In the genomic region with DNA sequence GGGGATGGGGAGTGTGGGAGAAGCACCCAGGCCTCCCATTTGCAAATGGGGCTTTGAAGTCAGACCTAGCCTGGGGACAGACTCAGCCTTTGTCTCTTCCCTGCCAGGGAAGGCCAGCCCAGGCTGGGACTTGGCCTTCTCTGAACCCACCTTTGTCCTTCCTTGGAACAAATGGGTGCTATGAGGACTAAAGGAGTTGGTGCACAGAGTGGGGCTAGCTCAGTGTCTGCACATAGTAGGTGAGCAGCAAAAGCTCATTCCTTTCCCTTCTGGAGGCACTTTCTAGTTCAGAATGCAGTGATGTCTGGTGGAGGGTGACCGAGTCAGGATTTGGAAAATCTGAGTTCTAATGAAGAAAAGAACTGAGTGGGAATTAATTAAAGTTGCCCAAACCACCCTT, we compare ENCODE assay signal across 16 cellular contexts. TPM values are rescaled to one million over a fixed set of nuclear protein-coding genes. Genes with fewer than 3 reads are reported as not detected.
DNase-seq lines count a peak whose midpoint lies in the region; ATAC-seq and TF ChIP-seq lines count a peak whose summit lies in the region.
"Had no signal": no experiment of that assay in that cellular context is flagged by ENCODE, and none has a peak within 500 bp of the region (broad histone marks: within the 10 kb centered on the region; RNA-seq: fewer than 3 reads in every experiment).

No MANE protein-coding gene starts in this region.

- intact Hi-C loops in left ventricle myocardium superior (cut with micrococcal nuclease) (no loop called here), Right ventricle myocardium superior (cut with DNase I) (no loop called here)

- H3K36me3 Mint-ChIP-seq in nephron progenitor cell (ENCODE audit: low read depth): peaks cover 44% of the 10 kb centered on the region
- H3K36me3 Mint-ChIP-seq: CD8-positive, alpha-beta T cell had no signal

- DNase-seq in left ventricle myocardium superior (peak; percentile 0), Right ventricle myocardium superior (no peak), ELF-1 (ENCODE audit: low read depth, low spot score) (peak; percentile 42), nephron progenitor cell (no peak), NCI-H146 treated with DMSO at 0.1 percent for 48 hours (lab: John Stamatoyannopoulos, UW; ENCODE audit: unreplicated experiment) (no peak)
- DNase-seq: AML-193; Caco-2; Calu3; CD4-positive, alpha-beta T cell; CD8-positive, alpha-beta T cell; DMS79 treated with DMSO at 0.1 percent for 48 hours; GDM1 had no signal

- no peaks in the 10 kb centered on the region for H3K27me3 Mint-ChIP-seq in nephron progenitor cell (ENCODE audit: low read depth, poor library complexity)

- H3K4me3 Mint-ChIP-seq in nephron progenitor cell: no peak overlapping the region
- H3K4me3 Mint-ChIP-seq: B cell; CD4-positive, alpha-beta T cell; CD8-positive, alpha-beta T cell had no signal

- no peak for ATAC-seq in left ventricle myocardium superior
- ATAC-seq in Right ventricle myocardium superior (ENCODE audit: poor library complexity): no peak
- ATAC-seq in HG03175 (IDR thresholded peaks at IDR 0.05; ENCODE audit: unreplicated experiment): no peak
- ATAC-seq: A549; CD8-positive, alpha-beta T cell; GM12878 had no signal

- peak overlapping the region; percentile 32 for H3K27ac Mint-ChIP-seq in nephron progenitor cell
- H3K27ac Mint-ChIP-seq: B cell; CD4-positive, alpha-beta T cell; CD8-positive, alpha-beta T cell had no signal

- no peak for TF ChIP-seq CTCF in nephron progenitor cell (IDR thresholded peaks at IDR 0.05)

- H3K4me1 Mint-ChIP-seq in nephron progenitor cell: no peaks in the 10 kb centered on the region
- H3K4me1 Mint-ChIP-seq: B cell had no signal

- H3K9me3 Mint-ChIP-seq in nephron progenitor cell: peaks cover 36% of the 10 kb centered on the region

RNA-seq across cellular contexts. Expression of a gene that starts 37.2 kb away (rescaled TPM):
- total RNA-seq in left ventricle myocardium superior: 11.0 TPM
- total RNA-seq in Right ventricle myocardium superior: 8.0 TPM

Comparison
In these comparisons a context has a peak if more than half of its experiments do, and no peak if none do; other contexts are left out.
1. DNase-seq: peak in left ventricle myocardium superior (single experiment) and ELF-1 (single experiment); none in Right ventricle myocardium superior (single experiment), nephron progenitor cell (single experiment) and NCI-H146 treated with DMSO at 0.1 percent for 48 hours (single experiment).